In the genomic region with DNA sequence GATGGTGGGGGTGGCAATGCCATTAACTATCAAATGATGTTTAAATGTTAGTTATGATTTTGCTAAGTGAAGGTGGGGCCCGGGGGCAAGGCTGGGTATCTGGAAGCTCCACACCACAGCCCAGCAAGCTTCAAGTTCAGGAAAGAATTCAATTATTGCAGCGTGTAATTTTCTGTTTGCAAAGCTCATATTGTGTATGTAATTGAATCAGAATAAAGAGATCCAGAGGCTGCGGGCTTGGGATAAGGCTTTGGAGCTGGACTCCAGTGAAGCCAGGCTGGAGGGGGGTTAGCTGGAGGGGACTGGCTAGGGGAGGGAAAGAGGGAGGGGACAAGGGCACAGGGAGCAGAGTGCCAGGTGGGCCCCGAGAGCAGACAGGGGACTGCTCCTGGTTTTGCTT, we compare ENCODE assay signal across 20 cellular contexts.
DNase-seq lines count a peak whose midpoint lies in the region; ATAC-seq and TF ChIP-seq lines count a peak whose summit lies in the region.
"Had no signal": no experiment of that assay in that cellular context is flagged by ENCODE, and none has a peak within 500 bp of the region (broad histone marks: within the 10 kb centered on the region; RNA-seq: fewer than 3 reads in every experiment).

No MANE protein-coding gene starts in this region.

- TF ChIP-seq EP300 in transverse colon (IDR thresholded peaks at IDR 0.05; ENCODE audit: low read depth) = no peak

- DNase-seq in NCI-H82 (lab: John Stamatoyannopoulos, UW) (peak; percentile 56), NCI-H82 treated with DMSO at 0.1 percent for 48 hours (lab: John Stamatoyannopoulos, UW; ENCODE audit: unreplicated experiment) (no peak), NCI-H146 treated with DMSO at 0.1 percent for 48 hours (lab: John Stamatoyannopoulos, UW; ENCODE audit: unreplicated experiment) (peak; percentile 31), transverse colon (no peak), NCI-H128 (lab: John Stamatoyannopoulos, UW; ENCODE audit: unreplicated experiment) (no peak), left cardiac atrium (no peak)
- DNase-seq: CD4-positive, alpha-beta T cell; GOT3; HCEC 1CT; KG1; NCI-H1105 treated with DMSO at 0.1 percent for 48 hours; NCI-H1930; NCI-H446 treated with DMSO at 0.1 percent for 48 hours; NCI-H526 treated with DMSO at 0.1 percent for 48 hours; OCI-M1; SW 1271; T-helper 17 cell had no signal

- intact Hi-C loops in transverse colon (cut with DNase I; ENCODE audit: low total_unique reads) = no loop called here
- intact Hi-C loops in left cardiac atrium (cut with DNase I) = no loop called here

- no peak overlapping the region for H3K4me3 ChIP-seq in transverse colon
- H3K4me3 ChIP-seq: A549, SJSA1 had no signal

- H3K36me3 ChIP-seq in transverse colon = no peaks in the 10 kb centered on the region
- H3K36me3 ChIP-seq: SJSA1 had no signal

- TF ChIP-seq CTCF in transverse colon (IDR thresholded peaks at IDR 0.05) = no peak

- no peaks in the 10 kb centered on the region for H3K9me3 ChIP-seq in transverse colon
- H3K9me3 ChIP-seq: A549, SJSA1 had no signal

- no peak for TF ChIP-seq POLR2A in transverse colon (IDR thresholded peaks at IDR 0.05)

- in situ Hi-C loops in transverse colon (cut with MboI; ENCODE audit: low pct_ligation_motif_present in 1 of 4, low pct_unique_long_range_greater_than_20kb in 1 of 4, low sequenced_read_pairs in 3 of 4) = no loop called here

- no peak overlapping the region for H3K27ac ChIP-seq in transverse colon
- H3K27ac ChIP-seq: A549, SJSA1 had no signal

- no peak for ATAC-seq in SK-N-SH treated with all-trans-retinoic acid at 6 μM for 48 hours
- no peak for ATAC-seq in left cardiac atrium
- ATAC-seq: A549, T-helper 17 cell had no signal

- 88 to 91% methylated on average over 4 of the region's 4 CpGs for WGBS in transverse colon (ENCODE audit: low coverage in 1 of 2), 2 donors

- no peaks in the 10 kb centered on the region for H3K4me1 ChIP-seq in transverse colon
- H3K4me1 ChIP-seq: A549, SJSA1 had no signal

- no peaks in the 10 kb centered on the region for H3K27me3 ChIP-seq in transverse colon
- H3K27me3 ChIP-seq: SJSA1 had no signal

TF ChIP-seq in SK-N-SH treated with all-trans-retinoic acid at 6 μM for 48 hours, 23 proteins besides CTCF, POLR2A, EP300 and RAD21:
- TF ChIP-seq, protein P1, sequence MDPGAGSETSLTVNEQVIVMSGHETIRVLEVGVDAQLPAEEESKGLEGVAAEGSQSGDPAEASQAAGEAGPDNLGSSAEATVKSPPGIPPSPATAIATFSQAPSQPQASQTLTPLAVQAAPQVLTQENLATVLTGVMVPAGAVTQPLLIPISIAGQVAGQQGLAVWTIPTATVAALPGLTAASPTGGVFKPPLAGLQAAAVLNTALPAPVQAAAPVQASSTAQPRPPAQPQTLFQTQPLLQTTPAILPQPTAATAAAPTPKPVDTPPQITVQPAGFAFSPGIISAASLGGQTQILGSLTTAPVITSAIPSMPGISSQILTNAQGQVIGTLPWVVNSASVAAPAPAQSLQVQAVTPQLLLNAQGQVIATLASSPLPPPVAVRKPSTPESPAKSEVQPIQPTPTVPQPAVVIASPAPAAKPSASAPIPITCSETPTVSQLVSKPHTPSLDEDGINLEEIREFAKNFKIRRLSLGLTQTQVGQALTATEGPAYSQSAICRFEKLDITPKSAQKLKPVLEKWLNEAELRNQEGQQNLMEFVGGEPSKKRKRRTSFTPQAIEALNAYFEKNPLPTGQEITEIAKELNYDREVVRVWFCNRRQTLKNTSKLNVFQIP (CRISPR knock-in tag; IDR thresholded peaks at IDR 0.05; ENCODE audit: borderline replicate concordance, low read depth) = no peak
- TF ChIP-seq TCF4 (CRISPR knock-in tag; IDR thresholded peaks at IDR 0.05; ENCODE audit: borderline replicate concordance) = peak; percentile 18; the same call in 1 of the 2 replicates
- no peak for TF ChIP-seq ESRRG (CRISPR knock-in tag; IDR thresholded peaks at IDR 0.05)
TF ChIP-seq in SK-N-SH treated with all-trans-retinoic acid at 6 μM for 48 hours: peak in this region for 1.

Comparison
In these comparisons a context has a peak if more than half of its experiments do, and no peak if none do; other contexts are left out.
1. DNase-seq: peak in NCI-H82 (single experiment) and NCI-H146 treated with DMSO at 0.1 percent for 48 hours (single experiment); none in NCI-H82 treated with DMSO at 0.1 percent for 48 hours (single experiment), transverse colon (single experiment), NCI-H128 (single experiment) and left cardiac atrium (single experiment).